In genomic region chr4:6749340-6750171, GRCh38 we compare ENCODE assay signal across 1 cellular context.
TF ChIP-seq lines count a peak whose summit lies in the region.

No MANE protein-coding gene starts in this region.

TF ChIP-seq in HepG2, 621 proteins besides CTCF, POLR2A, EP300 and RAD21 (continued from another document and continues in another):
- peak; percentile 84; the same call in 1 of the 2 replicates for TF ChIP-seq THRA (CRISPR knock-in tag; IDR thresholded peaks at IDR 0.05; ENCODE audit: borderline replicate concordance)
- TF ChIP-seq ZNF362 (CRISPR knock-in tag; IDR thresholded peaks at IDR 0.05; ENCODE audit: borderline replicate concordance), result no peak
- peak; percentile 66; the same call in 1 of the 2 replicates for TF ChIP-seq SP2 (CRISPR knock-in tag; IDR thresholded peaks at IDR 0.05)
- no peak for TF ChIP-seq TSC22D2 (CRISPR knock-in tag; IDR thresholded peaks at IDR 0.05; ENCODE audit: borderline replicate concordance)
- TF ChIP-seq TEAD3 (CRISPR knock-in tag; optimal IDR thresholded peaks at IDR 0.05; ENCODE audit: borderline replicate concordance), result peak; percentile 64
- no peak for TF ChIP-seq MYPOP (CRISPR knock-in tag; IDR thresholded peaks at IDR 0.05)
- 0 out of 2 replicates have a peak, but pooled peaks have one; percentile 48 for TF ChIP-seq ZBTB8A (CRISPR knock-in tag; IDR thresholded peaks at IDR 0.05; ENCODE audit: borderline replicate concordance, low read depth)
- TF ChIP-seq ZSCAN22 (CRISPR knock-in tag; IDR thresholded peaks at IDR 0.05), result no peak; the same call in 1 of the 2 replicates
- no peak for TF ChIP-seq REL (CRISPR knock-in tag; conservative IDR thresholded peaks at IDR 0.05)
- no peak for TF ChIP-seq CBX1 (IDR thresholded peaks at IDR 0.05; ENCODE audit: low read depth)
- TF ChIP-seq FOXM1 (CRISPR knock-in tag; IDR thresholded peaks at IDR 0.05), result no peak
- TF ChIP-seq MIXL1 (CRISPR knock-in tag; IDR thresholded peaks at IDR 0.05), result peak; percentile 22; the same call in 1 of the 2 replicates
- TF ChIP-seq, protein P1, sequence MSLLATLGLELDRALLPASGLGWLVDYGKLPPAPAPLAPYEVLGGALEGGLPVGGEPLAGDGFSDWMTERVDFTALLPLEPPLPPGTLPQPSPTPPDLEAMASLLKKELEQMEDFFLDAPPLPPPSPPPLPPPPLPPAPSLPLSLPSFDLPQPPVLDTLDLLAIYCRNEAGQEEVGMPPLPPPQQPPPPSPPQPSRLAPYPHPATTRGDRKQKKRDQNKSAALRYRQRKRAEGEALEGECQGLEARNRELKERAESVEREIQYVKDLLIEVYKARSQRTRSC (CRISPR knock-in tag; IDR thresholded peaks at IDR 0.05; ENCODE audit: low read depth), result no peak
- peak; percentile 66 to 71 for TF ChIP-seq NR2F1 (CRISPR knock-in tag; IDR thresholded peaks at IDR 0.05)
- TF ChIP-seq MXD1 (CRISPR knock-in tag; IDR thresholded peaks at IDR 0.05), result peak; percentile 67
- no peak for TF ChIP-seq ZNF20 (CRISPR knock-in tag; IDR thresholded peaks at IDR 0.05)
- no peak for TF ChIP-seq ZNF550 (CRISPR knock-in tag; IDR thresholded peaks at IDR 0.05; ENCODE audit: borderline replicate concordance)
- no peak for TF ChIP-seq NFIC (IDR thresholded peaks at IDR 0.05; ENCODE audit: low read length)
- TF ChIP-seq, protein P2, sequence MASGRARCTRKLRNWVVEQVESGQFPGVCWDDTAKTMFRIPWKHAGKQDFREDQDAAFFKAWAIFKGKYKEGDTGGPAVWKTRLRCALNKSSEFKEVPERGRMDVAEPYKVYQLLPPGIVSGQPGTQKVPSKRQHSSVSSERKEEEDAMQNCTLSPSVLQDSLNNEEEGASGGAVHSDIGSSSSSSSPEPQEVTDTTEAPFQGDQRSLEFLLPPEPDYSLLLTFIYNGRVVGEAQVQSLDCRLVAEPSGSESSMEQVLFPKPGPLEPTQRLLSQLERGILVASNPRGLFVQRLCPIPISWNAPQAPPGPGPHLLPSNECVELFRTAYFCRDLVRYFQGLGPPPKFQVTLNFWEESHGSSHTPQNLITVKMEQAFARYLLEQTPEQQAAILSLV (CRISPR knock-in tag; IDR thresholded peaks at IDR 0.05; ENCODE audit: borderline replicate concordance), result peak; percentile 94
- peak; percentile 86 for TF ChIP-seq BCL6 (CRISPR knock-in tag; IDR thresholded peaks at IDR 0.05)
- TF ChIP-seq MZF1 (CRISPR knock-in tag; IDR thresholded peaks at IDR 0.05; ENCODE audit: borderline replicate concordance), result no peak; the same call in 1 of the 2 replicates
- peak; percentile 71 for TF ChIP-seq TFE3 (CRISPR knock-in tag; IDR thresholded peaks at IDR 0.05)
- TF ChIP-seq HCFC1 (IDR thresholded peaks at IDR 0.05; ENCODE audit: low read depth, low read length), result no peak
- peak; percentile 83 for TF ChIP-seq RFXAP (CRISPR knock-in tag; IDR thresholded peaks at IDR 0.05; ENCODE audit: borderline replicate concordance)
- TF ChIP-seq, protein P3, sequence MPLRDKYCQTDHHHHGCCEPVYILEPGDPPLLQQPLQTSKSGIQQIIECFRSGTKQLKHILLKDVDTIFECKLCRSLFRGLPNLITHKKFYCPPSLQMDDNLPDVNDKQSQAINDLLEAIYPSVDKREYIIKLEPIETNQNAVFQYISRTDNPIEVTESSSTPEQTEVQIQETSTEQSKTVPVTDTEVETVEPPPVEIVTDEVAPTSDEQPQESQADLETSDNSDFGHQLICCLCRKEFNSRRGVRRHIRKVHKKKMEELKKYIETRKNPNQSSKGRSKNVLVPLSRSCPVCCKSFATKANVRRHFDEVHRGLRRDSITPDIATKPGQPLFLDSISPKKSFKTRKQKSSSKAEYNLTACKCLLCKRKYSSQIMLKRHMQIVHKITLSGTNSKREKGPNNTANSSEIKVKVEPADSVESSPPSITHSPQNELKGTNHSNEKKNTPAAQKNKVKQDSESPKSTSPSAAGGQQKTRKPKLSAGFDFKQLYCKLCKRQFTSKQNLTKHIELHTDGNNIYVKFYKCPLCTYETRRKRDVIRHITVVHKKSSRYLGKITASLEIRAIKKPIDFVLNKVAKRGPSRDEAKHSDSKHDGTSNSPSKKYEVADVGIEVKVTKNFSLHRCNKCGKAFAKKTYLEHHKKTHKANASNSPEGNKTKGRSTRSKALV (CRISPR knock-in tag; IDR thresholded peaks at IDR 0.05), result no peak
- TF ChIP-seq, protein P4, sequence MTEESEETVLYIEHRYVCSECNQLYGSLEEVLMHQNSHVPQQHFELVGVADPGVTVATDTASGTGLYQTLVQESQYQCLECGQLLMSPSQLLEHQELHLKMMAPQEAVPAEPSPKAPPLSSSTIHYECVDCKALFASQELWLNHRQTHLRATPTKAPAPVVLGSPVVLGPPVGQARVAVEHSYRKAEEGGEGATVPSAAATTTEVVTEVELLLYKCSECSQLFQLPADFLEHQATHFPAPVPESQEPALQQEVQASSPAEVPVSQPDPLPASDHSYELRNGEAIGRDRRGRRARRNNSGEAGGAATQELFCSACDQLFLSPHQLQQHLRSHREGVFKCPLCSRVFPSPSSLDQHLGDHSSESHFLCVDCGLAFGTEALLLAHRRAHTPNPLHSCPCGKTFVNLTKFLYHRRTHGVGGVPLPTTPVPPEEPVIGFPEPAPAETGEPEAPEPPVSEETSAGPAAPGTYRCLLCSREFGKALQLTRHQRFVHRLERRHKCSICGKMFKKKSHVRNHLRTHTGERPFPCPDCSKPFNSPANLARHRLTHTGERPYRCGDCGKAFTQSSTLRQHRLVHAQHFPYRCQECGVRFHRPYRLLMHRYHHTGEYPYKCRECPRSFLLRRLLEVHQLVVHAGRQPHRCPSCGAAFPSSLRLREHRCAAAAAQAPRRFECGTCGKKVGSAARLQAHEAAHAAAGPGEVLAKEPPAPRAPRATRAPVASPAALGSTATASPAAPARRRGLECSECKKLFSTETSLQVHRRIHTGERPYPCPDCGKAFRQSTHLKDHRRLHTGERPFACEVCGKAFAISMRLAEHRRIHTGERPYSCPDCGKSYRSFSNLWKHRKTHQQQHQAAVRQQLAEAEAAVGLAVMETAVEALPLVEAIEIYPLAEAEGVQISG (CRISPR knock-in tag; IDR thresholded peaks at IDR 0.05), result peak; percentile 81
- no peak for TF ChIP-seq ZNF839 (CRISPR knock-in tag; IDR thresholded peaks at IDR 0.05; ENCODE audit: borderline replicate concordance)
- peak; percentile 73 for TF ChIP-seq GATAD1 (CRISPR knock-in tag; IDR thresholded peaks at IDR 0.05)
- peak; percentile 16; the same call in 1 of the 2 replicates for TF ChIP-seq BHLHE40 (IDR thresholded peaks at IDR 0.05; ENCODE audit: low read length)
- TF ChIP-seq NCOA1 (CRISPR knock-in tag; IDR thresholded peaks at IDR 0.05), result 0 out of 2 replicates have a peak, but pooled peaks have one; percentile 39
- TF ChIP-seq KAT7 (CRISPR knock-in tag; IDR thresholded peaks at IDR 0.05; ENCODE audit: borderline replicate concordance), result no peak; the same call in 1 of the 2 replicates
- TF ChIP-seq ASH2L (IDR thresholded peaks at IDR 0.05; ENCODE audit: insufficient read length, low read depth, low read length), result no peak
- peak; percentile 73 for TF ChIP-seq YEATS4 (CRISPR knock-in tag; IDR thresholded peaks at IDR 0.05; ENCODE audit: borderline replicate concordance)
- peak; percentile 48; the same call in 1 of the 2 replicates for TF ChIP-seq ZNF280D (CRISPR knock-in tag; IDR thresholded peaks at IDR 0.05)
- peak; percentile 90 for TF ChIP-seq RARA (CRISPR knock-in tag; IDR thresholded peaks at IDR 0.05)
- peak; percentile 97 for TF ChIP-seq HNRNPL (IDR thresholded peaks at IDR 0.05; ENCODE audit: low read depth, low read length)
- TF ChIP-seq, protein P5, sequence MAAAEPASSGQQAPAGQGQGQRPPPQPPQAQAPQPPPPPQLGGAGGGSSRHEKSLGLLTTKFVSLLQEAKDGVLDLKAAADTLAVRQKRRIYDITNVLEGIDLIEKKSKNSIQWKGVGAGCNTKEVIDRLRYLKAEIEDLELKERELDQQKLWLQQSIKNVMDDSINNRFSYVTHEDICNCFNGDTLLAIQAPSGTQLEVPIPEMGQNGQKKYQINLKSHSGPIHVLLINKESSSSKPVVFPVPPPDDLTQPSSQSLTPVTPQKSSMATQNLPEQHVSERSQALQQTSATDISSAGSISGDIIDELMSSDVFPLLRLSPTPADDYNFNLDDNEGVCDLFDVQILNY (CRISPR knock-in tag; conservative IDR thresholded peaks at IDR 0.05), result no peak
- TF ChIP-seq SUZ12 (IDR thresholded peaks at IDR 0.05; ENCODE audit: low read depth, low read length), result no peak
- peak; percentile 75; the same call in 1 of the 2 replicates for TF ChIP-seq ZNF563 (CRISPR knock-in tag; IDR thresholded peaks at IDR 0.05)
- TF ChIP-seq BORCS8-MEF2B (CRISPR knock-in tag; IDR thresholded peaks at IDR 0.05), result 0 out of 2 replicates have a peak, but pooled peaks have one; percentile 30
- no peak; the same call in none of the 2 replicates for TF ChIP-seq THAP7 (CRISPR knock-in tag; IDR thresholded peaks at IDR 0.05)
- TF ChIP-seq SNAPC5 (CRISPR knock-in tag; IDR thresholded peaks at IDR 0.05; ENCODE audit: borderline replicate concordance), result no peak
- TF ChIP-seq, protein P6, sequence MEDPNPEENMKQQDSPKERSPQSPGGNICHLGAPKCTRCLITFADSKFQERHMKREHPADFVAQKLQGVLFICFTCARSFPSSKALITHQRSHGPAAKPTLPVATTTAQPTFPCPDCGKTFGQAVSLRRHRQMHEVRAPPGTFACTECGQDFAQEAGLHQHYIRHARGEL (CRISPR knock-in tag; IDR thresholded peaks at IDR 0.05), result no peak
